20 cellular contexts compared by ENCODE assay signal in genomic region chr3:120404876-120405275, GRCh38. TPM values are rescaled to one million over a fixed set of nuclear protein-coding genes. Genes with fewer than 3 reads are reported as not detected.
A peak's percentile ranks its signal among the peaks of the same experiment; 100 is the strongest.
DNase-seq lines count a peak whose midpoint lies in the region; ATAC-seq, FAIRE-seq and TF ChIP-seq lines count a peak whose summit lies in the region.
"Had no signal": no experiment of that assay in that cellular context is flagged by ENCODE, and none has a peak within 500 bp of the region (broad histone marks: within the 10 kb centered on the region; RNA-seq: fewer than 3 reads in every experiment).

No MANE protein-coding gene starts in this region.

- no peak overlapping the region for H2AFZ ChIP-seq in astrocyte (ENCODE audit: low read depth, low read length)
- H2AFZ ChIP-seq: GM23338 had no signal

- FAIRE-seq in astrocyte (lab: Jason Lieb, UNC) = no peak
- peak; percentile 20 for FAIRE-seq in urothelium cell line (lab: Jason Lieb, UNC)
- FAIRE-seq: G401.6, GM12891 had no signal

- no peak for DNase-seq in stimulated activated naive CD8-positive, alpha-beta T cell treated with anti-CD3 and anti-CD28 coated beads, Interleukin-15, Interleukin-2, amounts not matched to agents 100 U/mL and 50 U/mL, for 24 hours
- DNase-seq in stimulated activated naive CD8-positive, alpha-beta T cell treated with anti-CD3 and anti-CD28 coated beads, Interleukin-15, amount 100 ng/mL, for 72 hours = no peak
- DNase-seq in astrocyte (ENCODE audit: low read depth) (peak; percentile 30), right cardiac atrium (no peak), urothelium cell line (ENCODE audit: low spot score) (no peak), middle frontal gyrus (ENCODE audit: extremely low spot score, low spot score) (no peak), mucosa of descending colon (no peak)
- DNase-seq: AML-193, Caco-2, DMS53, Karpas-422, NCI-H1417, NCI-H1930, NCI-H510A, SHP77 treated with DMSO at 0.1 percent for 48 hours had no signal

- no peaks in the 10 kb centered on the region for H3K4me1 Mint-ChIP-seq in stimulated activated naive CD8-positive, alpha-beta T cell treated with anti-CD3 and anti-CD28 coated beads, Interleukin-15, amount 100 ng/mL, for 72 hours
- peaks cover 6% of the 10 kb centered on the region for H3K4me1 Mint-ChIP-seq in astrocyte (ENCODE audit: low read depth, unreplicated experiment)
- H3K4me1 Mint-ChIP-seq: GM23338 had no signal

- TF ChIP-seq CTCF in astrocyte (IDR thresholded peaks at IDR 0.05; ENCODE audit: insufficient read depth, low read depth, low read length) (no peak), mucosa of descending colon (IDR thresholded peaks at IDR 0.05) (no peak)

- H3K27me3 ChIP-seq in astrocyte (ENCODE audit: insufficient read depth, low read length) (no peaks in the 10 kb centered on the region), right cardiac atrium (ENCODE audit: control insufficient read depth, insufficient read depth) (no peaks in the 10 kb centered on the region)

- H3K4me3 ChIP-seq in astrocyte (ENCODE audit: insufficient read depth, low read depth, low read length) (no peak overlapping the region), right cardiac atrium (ENCODE audit: low read length) (no peak overlapping the region), mucosa of descending colon (no peak overlapping the region)
- H3K4me3 ChIP-seq: GM23338 had no signal

- ATAC-seq in stimulated activated naive CD8-positive, alpha-beta T cell treated with anti-CD3 and anti-CD28 coated beads, Interleukin-15, Interleukin-2, amounts not matched to agents 100 U/mL and 50 U/mL, for 24 hours = peak; percentile 9
- no peak for ATAC-seq in stimulated activated naive CD8-positive, alpha-beta T cell treated with anti-CD3 and anti-CD28 coated beads, Interleukin-15, amount 100 ng/mL, for 72 hours
- peak in 1 of 2 donors; percentile 14 for ATAC-seq in right cardiac atrium
- ATAC-seq in HG02981 (IDR thresholded peaks at IDR 0.05; ENCODE audit: unreplicated experiment) = no peak
- no peak for ATAC-seq in mucosa of descending colon
- ATAC-seq: GM23338, Panc1 had no signal

- H3K27ac ChIP-seq in astrocyte (ENCODE audit: low read depth, low read length) = no peak overlapping the region
- peak overlapping the region; percentile 2 for H3K27ac ChIP-seq in right cardiac atrium (ENCODE audit: low read length)

- no peak overlapping the region for H3K4me2 ChIP-seq in astrocyte (ENCODE audit: low read length)
- H3K4me2 ChIP-seq: GM23338 had no signal

- peaks cover 2% of the 10 kb centered on the region for H3K79me2 ChIP-seq in astrocyte (ENCODE audit: insufficient read depth, low read length)

- H3K27ac Mint-ChIP-seq in stimulated activated naive CD8-positive, alpha-beta T cell treated with anti-CD3 and anti-CD28 coated beads, Interleukin-15, amount 100 ng/mL, for 72 hours = no peak overlapping the region
- H3K27ac Mint-ChIP-seq in astrocyte (ENCODE audit: unreplicated experiment) = no peak overlapping the region
- H3K27ac Mint-ChIP-seq: GM23338 had no signal

- peaks cover 41% of the 10 kb centered on the region for H3K36me3 Mint-ChIP-seq in astrocyte (ENCODE audit: low read depth, unreplicated experiment)

- H3K4me1 ChIP-seq in astrocyte (ENCODE audit: insufficient read depth, low read length) = no peaks in the 10 kb centered on the region
- no peaks in the 10 kb centered on the region for H3K4me1 ChIP-seq in right cardiac atrium (ENCODE audit: control insufficient read depth, insufficient read depth, low read length)
- H3K4me1 ChIP-seq in mucosa of descending colon (ENCODE audit: low read depth) = no peaks in the 10 kb centered on the region
- H3K4me1 ChIP-seq: Caco-2 had no signal

- intact Hi-C loops in right cardiac atrium (cut with DNase I) = loop anchor here in 1 of 4 donors (10.0 kb wide), 1 partner anchor 160 kb away; no protein-coding TSS in a partner anchor
- intact Hi-C loops in mucosa of descending colon (cut with DNase I, micrococcal nuclease) = no loop called here

- H3K9me3 Mint-ChIP-seq in stimulated activated naive CD8-positive, alpha-beta T cell treated with anti-CD3 and anti-CD28 coated beads, Interleukin-15, amount 100 ng/mL, for 72 hours = no peaks in the 10 kb centered on the region
- no peaks in the 10 kb centered on the region for H3K9me3 Mint-ChIP-seq in astrocyte (ENCODE audit: unreplicated experiment)
- H3K9me3 Mint-ChIP-seq: GM23338 had no signal

- H3K9ac ChIP-seq in astrocyte (ENCODE audit: low read length) = no peak overlapping the region

- WGBS in right cardiac atrium = 70% methylated on average over 3 of the region's 3 CpGs

- H3K27me3 Mint-ChIP-seq in stimulated activated naive CD8-positive, alpha-beta T cell treated with anti-CD3 and anti-CD28 coated beads, Interleukin-15, amount 100 ng/mL, for 72 hours = no peaks in the 10 kb centered on the region
- H3K27me3 Mint-ChIP-seq in astrocyte (ENCODE audit: low read depth, unreplicated experiment) = no peaks in the 10 kb centered on the region

- H3K9me3 ChIP-seq in astrocyte (ENCODE audit: insufficient read depth, low read depth, low read length) = no peaks in the 10 kb centered on the region
- no peaks in the 10 kb centered on the region for H3K9me3 ChIP-seq in right cardiac atrium (ENCODE audit: control insufficient read depth, low read length)
- no peaks in the 10 kb centered on the region for H3K9me3 ChIP-seq in mucosa of descending colon
- H3K9me3 ChIP-seq: Caco-2 had no signal

- H3K36me3 ChIP-seq in astrocyte (ENCODE audit: insufficient read depth, low read length) (peaks cover 96% of the 10 kb centered on the region), mucosa of descending colon (ENCODE audit: low read depth) (no peaks in the 10 kb centered on the region)

- peaks cover 52% of the 10 kb centered on the region for H4K20me1 ChIP-seq in astrocyte (ENCODE audit: insufficient read depth, low read length)

- no peak overlapping the region for H3K4me3 Mint-ChIP-seq in stimulated activated naive CD8-positive, alpha-beta T cell treated with anti-CD3 and anti-CD28 coated beads, Interleukin-15, amount 100 ng/mL, for 72 hours
- H3K4me3 Mint-ChIP-seq in astrocyte (ENCODE audit: unreplicated experiment) = no peak overlapping the region
- H3K4me3 Mint-ChIP-seq: GM23338 had no signal

RNA-seq across cellular contexts. Expression of gene FSTL1, which starts 45.9 kb away (rescaled TPM):
- 1,010 and 1,056 TPM in 2 replicates for total RNA-seq in astrocyte
- total RNA-seq in right cardiac atrium = 100 to 1,000 TPM; 341 to 735 (median 465) TPM
- 134 TPM for polyA plus RNA-seq in right cardiac atrium
- 100 to 1,000 TPM in 2 of 3 donors, 10 to 100 TPM in 1; 28.1 to 246 (median 108) TPM for total RNA-seq in mucosa of descending colon

RNA-seq across cellular contexts. Expression of gene LRRC58, which starts 55.7 kb away (rescaled TPM):
- total RNA-seq in astrocyte (12.7 and 14.3 TPM in 2 replicates), right cardiac atrium (10 to 100 TPM; 10.3 to 14.6 (median 12.4) TPM), mucosa of descending colon (10 to 100 TPM; 10.5 to 28.2 (median 13.1) TPM)
- polyA plus RNA-seq in right cardiac atrium = 4.6 TPM
